13 cellular contexts compared by ENCODE assay signal in the genomic region with DNA sequence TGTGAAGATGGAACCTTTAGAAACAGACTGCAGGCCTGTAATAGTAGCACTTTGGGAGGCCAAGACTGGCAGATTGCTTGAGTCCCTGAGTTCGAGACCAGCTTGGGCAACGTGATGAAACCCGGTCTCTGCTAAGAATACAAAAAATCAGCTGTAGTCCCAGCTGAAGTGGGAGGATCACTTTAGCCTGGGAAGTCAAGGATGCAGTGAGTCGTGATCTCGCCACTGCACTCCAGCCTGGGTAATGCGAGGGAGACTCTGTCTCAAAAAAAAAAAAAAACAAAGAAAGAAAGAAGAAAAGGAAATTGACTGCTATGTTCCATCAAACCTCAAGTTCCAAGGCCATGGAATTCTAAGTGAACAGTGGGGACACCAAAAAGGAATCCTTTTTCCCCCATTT. TPM values are rescaled to one million over a fixed set of nuclear protein-coding genes. Genes with fewer than 3 reads are reported as not detected.
DNase-seq lines count a peak whose midpoint lies in the region; ATAC-seq and TF ChIP-seq lines count a peak whose summit lies in the region.
"Had no signal": no experiment of that assay in that cellular context is flagged by ENCODE, and none has a peak within 500 bp of the region (broad histone marks: within the 10 kb centered on the region; RNA-seq: fewer than 3 reads in every experiment).

No MANE protein-coding gene starts in this region.

- no peak for TF ChIP-seq EP300 in esophagus muscularis mucosa (IDR thresholded peaks at IDR 0.05)

- POLR2A ChIA-PET in CD4-positive, alpha-beta memory T cell (lab: Charles Lee; ENCODE audit: partially characterized antibody) = interaction anchor here (1.4 kb wide), 1 partner anchor 73 kb away, joined by 4 read pairs; a partner anchor contains a TSS

- TF ChIP-seq CTCF in RWPE2 (IDR thresholded peaks at IDR 0.05; ENCODE audit: poor library complexity, severe bottlenecking) = no peak
- no peak for TF ChIP-seq CTCF in esophagus muscularis mucosa (IDR thresholded peaks at IDR 0.05)
- no peak for TF ChIP-seq CTCF in neural crest cell (conservative IDR thresholded peaks at IDR 0.05)

- peaks cover 12 to 24% of the 10 kb centered on the region in 2 donors for H3K36me3 Mint-ChIP-seq in CD4-positive, alpha-beta memory T cell
- peaks cover 3% of the 10 kb centered on the region for H3K36me3 Mint-ChIP-seq in neural crest cell (ENCODE audit: low read depth)

- peak overlapping the region in 5 of 8 donors; percentile 42 to 82 (median 60) for H3K4me3 Mint-ChIP-seq in CD4-positive, alpha-beta memory T cell
- H3K4me3 Mint-ChIP-seq in neural crest cell = peak overlapping the region; percentile 81

- no peaks in the 10 kb centered on the region for H3K9me3 ChIP-seq in CD4-positive, alpha-beta memory T cell (ENCODE audit: control insufficient read depth in 1 of 2, low read length in 2 of 2)
- no peaks in the 10 kb centered on the region for H3K9me3 ChIP-seq in RWPE2 (ENCODE audit: severe bottlenecking)
- H3K9me3 ChIP-seq in esophagus muscularis mucosa = no peaks in the 10 kb centered on the region

- H3K27me3 Mint-ChIP-seq in CD4-positive, alpha-beta memory T cell = no peaks in the 10 kb centered on the region
- no peaks in the 10 kb centered on the region for H3K27me3 Mint-ChIP-seq in neural crest cell (ENCODE audit: low read depth)
- H3K27me3 Mint-ChIP-seq: activated naive CD8-positive, alpha-beta T cell treated with anti-CD3 and anti-CD28 coated beads, Interleukin-2, amount 10 ng/mL, durations not matched to agents 7 days and 5 days had no signal

- ATAC-seq in RWPE2 (ENCODE audit: low read depth) (no peak), GM21360 (IDR thresholded peaks at IDR 0.05; ENCODE audit: unreplicated experiment) (no peak)
- ATAC-seq: Right ventricle myocardium inferior had no signal

- 91% methylated on average over 6 of the region's 6 CpGs for WGBS in esophagus muscularis mucosa

- H3K4me1 Mint-ChIP-seq in CD4-positive, alpha-beta memory T cell = peaks cover 16 to 43% (median 28%) of the 10 kb centered on the region in 4 donors
- peaks cover 57% of the 10 kb centered on the region for H3K4me1 Mint-ChIP-seq in neural crest cell

- no peak for TF ChIP-seq POLR2A in esophagus muscularis mucosa (IDR thresholded peaks at IDR 0.05; ENCODE audit: low read depth)

- H3K27ac Mint-ChIP-seq in CD4-positive, alpha-beta memory T cell = peak overlapping the region in 5 of 7 donors; percentile 22 to 77 (median 66)
- H3K27ac Mint-ChIP-seq in neural crest cell (ENCODE audit: unreplicated experiment) = no peak overlapping the region
- H3K27ac Mint-ChIP-seq: activated naive CD8-positive, alpha-beta T cell treated with anti-CD3 and anti-CD28 coated beads, Interleukin-2, amount 10 ng/mL, durations not matched to agents 7 days and 5 days; CD14-positive monocyte had no signal

- H3K36me3 ChIP-seq in CD4-positive, alpha-beta memory T cell (ENCODE audit: insufficient read depth, low read length) = peaks cover 5% of the 10 kb centered on the region
- H3K36me3 ChIP-seq in RWPE2 (ENCODE audit: low read depth) (peaks cover 56% of the 10 kb centered on the region), esophagus muscularis mucosa (peaks cover 6 to 36% (median 22%) of the 10 kb centered on the region in 4 donors)

- intact Hi-C loops in CD4-positive, alpha-beta memory T cell (cut with micrococcal nuclease) = no loop called here
- intact Hi-C loops in esophagus muscularis mucosa (cut with DNase I) = loop anchor here (5.0 kb wide), 1 partner anchor 41 kb away; a partner anchor contains a TSS

- H3K9me3 Mint-ChIP-seq in CD4-positive, alpha-beta memory T cell = peaks cover 0 to 2% (median 0%) of the 10 kb centered on the region in 8 donors
- no peaks in the 10 kb centered on the region for H3K9me3 Mint-ChIP-seq in neural crest cell
- H3K9me3 Mint-ChIP-seq: activated naive CD8-positive, alpha-beta T cell treated with anti-CD3 and anti-CD28 coated beads, Interleukin-2, amount 10 ng/mL, durations not matched to agents 7 days and 5 days; CD14-positive monocyte had no signal

- DNase-seq in CD4-positive, alpha-beta memory T cell = no peak
- no peak for DNase-seq in RWPE2 (ENCODE audit: low spot score)
- no peak for DNase-seq in esophagus muscularis mucosa (ENCODE audit: extremely low spot score)
- no peak for DNase-seq in neural crest cell (ENCODE audit: low read depth, low spot score)
- no peak for DNase-seq in NCI-H526 (lab: John Stamatoyannopoulos, UW)
- no peak for DNase-seq in SKM-1 treated with dmso at 0.1 percent for 144 hours (lab: John Stamatoyannopoulos, UW; ENCODE audit: unreplicated experiment)
- DNase-seq in GOT3 (lab: John Stamatoyannopoulos, UW) = no peak
- DNase-seq: activated naive CD8-positive, alpha-beta T cell treated with anti-CD3 and anti-CD28 coated beads, Interleukin-2, amount 10 ng/mL, durations not matched to agents 7 days and 5 days; effector memory CD4-positive, alpha-beta T cell; occipital lobe had no signal

- CTCF ChIA-PET in CD4-positive, alpha-beta memory T cell (lab: Charles Lee; ENCODE audit: partially characterized antibody) = interaction anchor here (0.6 kb wide), 1 partner anchor 966 kb away, joined by 4 read pairs; no protein-coding TSS in a partner anchor

- H3K27ac ChIP-seq in CD4-positive, alpha-beta memory T cell (ENCODE audit: low read depth, low read length) = no peak overlapping the region
- H3K27ac ChIP-seq in RWPE2 (ENCODE audit: poor library complexity, severe bottlenecking) = peak overlapping the region; percentile 95
- peak overlapping the region; percentile 98 to 99 (median 98) for H3K27ac ChIP-seq in esophagus muscularis mucosa (replicated peaks in 1 of 4)

- H3K4me1 ChIP-seq in CD4-positive, alpha-beta memory T cell (ENCODE audit: insufficient read depth, low read length) = peaks cover 26% of the 10 kb centered on the region
- H3K4me1 ChIP-seq in RWPE2 (ENCODE audit: insufficient read depth, poor library complexity, severe bottlenecking) (peaks cover 15% of the 10 kb centered on the region), esophagus muscularis mucosa (peaks cover 31 to 75% (median 63%) of the 10 kb centered on the region in 4 donors)

- H3K4me3 ChIP-seq in CD4-positive, alpha-beta memory T cell (ENCODE audit: low read length in 2 of 2) = no peak overlapping the region
- no peak overlapping the region for H3K4me3 ChIP-seq in RWPE2 (ENCODE audit: severe bottlenecking)
- peak overlapping the region; percentile 84 to 87 (median 86) for H3K4me3 ChIP-seq in esophagus muscularis mucosa

- H3K27me3 ChIP-seq in CD4-positive, alpha-beta memory T cell (ENCODE audit: insufficient read depth, low read length) = no peaks in the 10 kb centered on the region
- no peaks in the 10 kb centered on the region for H3K27me3 ChIP-seq in RWPE2 (ENCODE audit: insufficient read depth, poor library complexity, severe bottlenecking)
- H3K27me3 ChIP-seq in esophagus muscularis mucosa = no peaks in the 10 kb centered on the region

RNA-seq across cellular contexts. Expression of a gene that starts 2.2 kb away (rescaled TPM):
- total RNA-seq in CD4-positive, alpha-beta memory T cell = 10 to 100 TPM; 26.7 to 28.6 TPM
- polyA plus RNA-seq in CD4-positive, alpha-beta memory T cell = 1 to 10 TPM; 8.2 to 9.2 TPM
- total RNA-seq in esophagus muscularis mucosa (100 to 1,000 TPM in 3 of 4 donors, 10 to 100 TPM in 1; 96.5 to 129 (median 111) TPM), neural crest cell (16.2 and 18.6 TPM in 2 replicates)

RNA-seq across cellular contexts. Expression of a gene that starts 40.8 kb away (rescaled TPM):
- total RNA-seq in CD4-positive, alpha-beta memory T cell = 10 to 100 TPM; 58.5 to 61.0 TPM
- polyA plus RNA-seq in CD4-positive, alpha-beta memory T cell = 10 to 100 TPM; 42.8 to 43.2 TPM
- total RNA-seq in esophagus muscularis mucosa (10 to 100 TPM; 23.0 to 35.8 (median 33.9) TPM), neural crest cell (18.5 and 21.3 TPM in 2 replicates)

Comparison
In these comparisons a context has a peak if more than half of its experiments do, and no peak if none do; other contexts are left out.
1. H3K4me3 ChIP-seq: peak in esophagus muscularis mucosa (4 of 4); none in CD4-positive, alpha-beta memory T cell (0 of 2) and RWPE2 (single experiment).